In genomic region chr2:106904242-106904641, GRCh38 we compare ENCODE assay signal across 37 cellular contexts. TPM values are rescaled to one million over a fixed set of nuclear protein-coding genes. Genes with fewer than 3 reads are reported as not detected.
"Had no signal": no experiment of that assay in that cellular context is flagged by ENCODE, and none has a peak within 500 bp of the region (broad histone marks: within the 10 kb centered on the region; RNA-seq: fewer than 3 reads in every experiment).

No MANE protein-coding gene starts in this region.

- H3K36me3 ChIP-seq: MG63 had no signal

- H3K9me3 ChIP-seq: MG63 had no signal

- H3K4me3 ChIP-seq: MG63 had no signal

- H3K27me3 ChIP-seq: MG63 had no signal

- DNase-seq: Karpas-422, Kasumi-1, MG63, MM.1S, MV-4-11, NCI-H1048, NCI-H1092, NCI-H1092 treated with DMSO at 0.1 percent for 48 hours, NCI-H1105, NCI-H1105 treated with DMSO at 0.1 percent for 48 hours, NCI-H1417, NCI-H1417 treated with DMSO at 0.1 percent for 48 hours, NCI-H1436, NCI-H1436 treated with DMSO at 0.1 percent for 48 hours, NCI-H146, NCI-H1694, NCI-H1694 treated with DMSO at 0.1 percent for 48 hours, NCI-H187, NCI-H187 treated with DMSO at 0.1 percent for 48 hours, NCI-H1930, NCI-H2029, NCI-H2029 treated with DMSO at 0.1 percent for 48 hours, NCI-H2081, NCI-H2081 treated with DMSO at 0.1 percent for 48 hours, NCI-H2107, NCI-H2171, NCI-H2171 treated with DMSO at 0.1 percent for 48 hours, NCI-H2227 treated with DMSO at 0.1 percent for 48 hours, NCI-H226, NCI-H345, NCI-H446, NCI-H446 treated with DMSO at 0.1 percent for 48 hours, NCI-H510A, NCI-H510A treated with DMSO at 0.1 percent for 48 hours had no signal

RNA-seq across cellular contexts. Expression of gene ST6GAL2, which starts 18.3 kb away (rescaled TPM):
- total RNA-seq: LHCN-M2, M059J, NCI-H460 had no signal
